In the genomic region with DNA sequence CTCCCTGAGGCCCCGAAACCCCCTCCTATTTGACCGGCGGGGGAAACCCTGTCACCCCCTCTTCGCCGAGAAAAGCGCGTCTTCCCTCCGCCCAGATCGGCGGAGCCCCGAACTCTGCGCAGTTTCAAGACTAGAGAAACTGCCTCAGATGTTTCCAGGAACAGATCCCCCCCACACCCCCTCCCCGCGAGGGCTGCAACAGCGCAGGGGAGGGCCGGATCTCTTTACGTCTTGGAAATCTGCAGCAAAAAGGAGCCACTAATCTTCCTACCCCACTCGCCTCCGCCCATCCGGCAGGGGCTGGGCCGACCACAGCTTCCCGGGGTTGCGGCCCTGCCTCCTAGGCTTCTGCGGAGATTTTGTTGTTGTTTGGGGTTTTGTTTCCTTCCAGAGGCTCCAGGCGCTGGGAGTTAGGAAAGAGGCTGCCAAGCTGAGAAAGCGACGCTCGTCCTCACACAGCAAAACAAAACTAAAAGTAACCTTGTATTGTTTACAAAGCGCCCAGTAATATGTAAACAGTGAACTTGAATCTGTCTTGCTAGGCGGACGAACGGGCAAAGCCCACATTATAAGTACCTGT, we compare ENCODE assay signal across 8 cellular contexts. TPM values are rescaled to one million over a fixed set of nuclear protein-coding genes. Genes with fewer than 3 reads are reported as not detected.
DNase-seq lines count a peak whose midpoint lies in the region; ATAC-seq and TF ChIP-seq lines count a peak whose summit lies in the region.

No MANE protein-coding gene starts in this region.

- POLR2A ChIA-PET in A673 (lab: Charles Lee; ENCODE audit: low non-redundant PET), result no interaction called here
- POLR2A ChIA-PET in IMR-90 (lab: Charles Lee; ENCODE audit: unreplicated experiment), result interaction anchor here (0.6 kb wide), 1 partner anchor 1673 kb away, joined by 6 read pairs; no protein-coding TSS in a partner anchor

- no peak overlapping the region for H3K56ac ChIP-seq in IMR-90 (ENCODE audit: extremely low read depth, insufficient read depth, low read length)

- H3K23ac ChIP-seq in IMR-90 (ENCODE audit: low read depth, low read length), result no peak overlapping the region

- no peak overlapping the region for H2BK20ac ChIP-seq in IMR-90 (ENCODE audit: low read depth, low read length)

- H3K14ac ChIP-seq in IMR-90 (replicated peaks; ENCODE audit: low read depth, low read length), result no peak overlapping the region

- no peak overlapping the region for H4K8ac ChIP-seq in IMR-90 (ENCODE audit: low read depth in 2 of 2, low read length in 2 of 2)

- H2AK5ac ChIP-seq in IMR-90 (ENCODE audit: low read depth, low read length), result no peak overlapping the region

- H3K36me3 ChIP-seq in A673 (ENCODE audit: insufficient read depth, low read length, poor library complexity, severe bottlenecking), result no peaks in the 10 kb centered on the region
- no peaks in the 10 kb centered on the region for H3K36me3 ChIP-seq in IMR-90 (ENCODE audit: control insufficient read depth, insufficient read depth, low read length)
- no peaks in the 10 kb centered on the region for H3K36me3 ChIP-seq in muscle layer of duodenum (ENCODE audit: control insufficient read depth in 1 of 2, insufficient read depth in 2 of 2, low read length in 2 of 2)
- no peaks in the 10 kb centered on the region for H3K36me3 ChIP-seq in suprapubic skin

- H3K18ac ChIP-seq in IMR-90 (ENCODE audit: low read depth, low read length), result no peak overlapping the region

- BruUV-seq in A673 (replicated peaks; lab: Mats Ljungman, UMichigan), result no TSS peak
- no TSS peak for BruUV-seq in IMR-90 (replicated peaks; lab: Mats Ljungman, UMichigan)

- in situ Hi-C loops in IMR-90 (cut with MboI; ENCODE audit: low sequenced_read_pairs), result no loop called here

- H2BK15ac ChIP-seq in IMR-90 (ENCODE audit: low read depth, low read length), result no peak overlapping the region

- H3K27ac ChIP-seq in A673 (ENCODE audit: low read depth, low read length, poor library complexity, severe bottlenecking) (no peak overlapping the region), IMR-90 (ENCODE audit: insufficient read depth, low read length) (no peak overlapping the region), muscle layer of duodenum (ENCODE audit: low read length) (no peak overlapping the region), suprapubic skin (no peak overlapping the region)

- no peak overlapping the region for H3K9ac ChIP-seq in IMR-90 (ENCODE audit: low read depth, low read length)

- no peak overlapping the region for H4K91ac ChIP-seq in IMR-90 (ENCODE audit: insufficient read depth, low read depth, low read length)

- intact Hi-C loops in A673 (cut with micrococcal nuclease; ENCODE audit: unreplicated experiment) (loop anchor here (10.0 kb wide), 1 partner anchor 319 kb away; no protein-coding TSS in a partner anchor), IMR-90 (cut with micrococcal nuclease) (no loop called here)

- WGBS in IMR-90 (ENCODE audit: extremely low coverage in 2 of 2, insufficient read length in 1 of 2), 2 experiments, result 3% methylated on average over 8 of the region's 32 CpGs; no CpG with 5 or more reads in 1 of the 2 experiments
- WGBS in suprapubic skin, result 3% methylated on average over 18 of the region's 32 CpGs

- peak overlapping the region; percentile 37 for H2AK9ac ChIP-seq in IMR-90 (replicated peaks; ENCODE audit: low read depth, low read length, poor library complexity)

- H3K79me1 ChIP-seq in IMR-90 (ENCODE audit: low read depth in 1 of 2, low read length in 2 of 2), result no peaks in the 10 kb centered on the region

- dilution Hi-C loops in IMR-90 (cut with HindIII; ENCODE audit: low sequenced_read_pairs, unreplicated experiment), result no loop called here

- no peak for TF ChIP-seq EP300 in suprapubic skin (IDR thresholded peaks at IDR 0.05)

- no peak overlapping the region for H4K5ac ChIP-seq in IMR-90 (ENCODE audit: low read depth, low read length)

- no peak for TF ChIP-seq RAD21 in IMR-90 (IDR thresholded peaks at IDR 0.05; ENCODE audit: low read length)

- peak overlapping the region; percentile 85 for H2AFZ ChIP-seq in IMR-90 (replicated peaks; ENCODE audit: low read length, poor library complexity)

- H2BK120ac ChIP-seq in IMR-90 (ENCODE audit: low read depth, low read length), result no peak overlapping the region

- no peak overlapping the region for H3K4ac ChIP-seq in IMR-90 (ENCODE audit: low read depth, low read length)

- no peaks in the 10 kb centered on the region for H3K9me3 ChIP-seq in A673 (ENCODE audit: low read depth, low read length, poor library complexity, severe bottlenecking)
- no peaks in the 10 kb centered on the region; the same call in 1 of the 2 replicates for H3K9me3 ChIP-seq in IMR-90 (ENCODE audit: control insufficient read depth, insufficient read depth, low read length)
- no peaks in the 10 kb centered on the region for H3K9me3 ChIP-seq in muscle layer of duodenum (ENCODE audit: control insufficient read depth in 1 of 2, low read length in 2 of 2)
- no peaks in the 10 kb centered on the region for H3K9me3 ChIP-seq in suprapubic skin

- H3K4me3 ChIP-seq in A673 (ENCODE audit: low read depth, low read length, poor library complexity, severe bottlenecking), result peak overlapping the region; percentile 37
- peak overlapping the region; percentile 50 for H3K4me3 ChIP-seq in IMR-90 (ENCODE audit: insufficient read depth, low read depth, low read length)
- H3K4me3 ChIP-seq in muscle layer of duodenum (ENCODE audit: low read depth in 1 of 2, low read length in 2 of 2), result peak overlapping the region; percentile 65 to 75
- peak overlapping the region; percentile 54 for H3K4me3 ChIP-seq in suprapubic skin

- H2BK5ac ChIP-seq in IMR-90 (ENCODE audit: low read depth, low read length, poor library complexity, severe bottlenecking), result no peak overlapping the region

- peaks cover 99% of the 10 kb centered on the region for H3K27me3 ChIP-seq in A673 (replicated peaks; ENCODE audit: insufficient read depth, low read depth, low read length, poor library complexity)
- peaks cover 79% of the 10 kb centered on the region for H3K27me3 ChIP-seq in IMR-90 (ENCODE audit: control insufficient read depth, insufficient read depth, low read length)
- peaks cover 67% of the 10 kb centered on the region for H3K27me3 ChIP-seq in muscle layer of duodenum (ENCODE audit: low read depth, low read length)
- H3K27me3 ChIP-seq in suprapubic skin, result peaks cover 100% of the 10 kb centered on the region

- DNase-seq in A673 (ENCODE audit: low spot score) (peak; percentile 35), IMR-90 (peak; percentile 2), ecto neural progenitor cell (ENCODE audit: low spot score) (peak; percentile 90), suprapubic skin (ENCODE audit: low spot score in 2 of 2) (no peak)
- peak; percentile 40 for DNase-seq in activated CD4-positive, CD25-positive, alpha-beta regulatory T cell treated with anti-CD3 and anti-CD28 coated beads, Interleukin-2, amount 50 U/mL, for 16 hours (ENCODE audit: low read depth, low spot score)

- H3K9me1 ChIP-seq in IMR-90 (ENCODE audit: insufficient read depth, low read length), result no peaks in the 10 kb centered on the region

- TF ChIP-seq CTCF in A673 (conservative IDR thresholded peaks at IDR 0.05; ENCODE audit: low read depth, low read length) (no peak), IMR-90 (conservative IDR thresholded peaks at IDR 0.05; ENCODE audit: low read depth, low read length) (no peak), suprapubic skin (IDR thresholded peaks at IDR 0.05) (no peak)

- ATAC-seq in GM18909 (IDR thresholded peaks at IDR 0.05; ENCODE audit: poor library complexity, unreplicated experiment) (peak; percentile 61), IMR-90 (ENCODE audit: low read depth) (peak; percentile 85), HG03457 (IDR thresholded peaks at IDR 0.05; ENCODE audit: unreplicated experiment) (no peak)

- H4K20me1 ChIP-seq in IMR-90 (ENCODE audit: insufficient read depth, low read length), result no peaks in the 10 kb centered on the region

- no peak for TF ChIP-seq POLR2A in IMR-90 (IDR thresholded peaks at IDR 0.05; ENCODE audit: low read depth, low read length)
- TF ChIP-seq POLR2A in suprapubic skin (IDR thresholded peaks at IDR 0.05), result no peak

- peak overlapping the region; percentile 83 for H3K4me2 ChIP-seq in IMR-90 (ENCODE audit: low read depth, low read length)

- CTCF ChIA-PET in A673 (lab: Charles Lee), result no interaction called here
- CTCF ChIA-PET in IMR-90 (lab: Yijun Ruan, JAX), result interaction anchor here (0.5 to 0.7 kb wide), 2 partner anchors 11 to 145 kb away, joined by 3 to 4 read pairs; no protein-coding TSS in a partner anchor

- peaks cover 22% of the 10 kb centered on the region for H3K4me1 ChIP-seq in A673 (ENCODE audit: insufficient read depth, low read length, poor library complexity, severe bottlenecking)
- H3K4me1 ChIP-seq in IMR-90 (ENCODE audit: control insufficient read depth, insufficient read depth, low read length), result no peaks in the 10 kb centered on the region; the same call in 1 of the 2 replicates
- peaks cover 0 to 34% of the 10 kb centered on the region in 2 donors for H3K4me1 ChIP-seq in muscle layer of duodenum (ENCODE audit: control insufficient read depth in 1 of 2, insufficient read depth in 2 of 2, low read length in 2 of 2)
- peaks cover 34% of the 10 kb centered on the region for H3K4me1 ChIP-seq in suprapubic skin

TF ChIP-seq in IMR-90, 13 proteins besides CTCF, POLR2A, EP300 and RAD21 (continues in another document):
- TF ChIP-seq NFE2L2 (IDR thresholded peaks at IDR 0.05; ENCODE audit: low read depth, low read length), result no peak
- TF ChIP-seq BHLHE40 (IDR thresholded peaks at IDR 0.05; ENCODE audit: low read depth, low read length), result no peak
- no peak for TF ChIP-seq CEBPB (IDR thresholded peaks at IDR 0.05; ENCODE audit: low read depth, low read length)
- TF ChIP-seq RFX5 (IDR thresholded peaks at IDR 0.05; ENCODE audit: low read depth, low read length), result no peak
- TF ChIP-seq MAFK (IDR thresholded peaks at IDR 0.05; ENCODE audit: low read depth, low read length), result no peak
- TF ChIP-seq, protein P1, sequence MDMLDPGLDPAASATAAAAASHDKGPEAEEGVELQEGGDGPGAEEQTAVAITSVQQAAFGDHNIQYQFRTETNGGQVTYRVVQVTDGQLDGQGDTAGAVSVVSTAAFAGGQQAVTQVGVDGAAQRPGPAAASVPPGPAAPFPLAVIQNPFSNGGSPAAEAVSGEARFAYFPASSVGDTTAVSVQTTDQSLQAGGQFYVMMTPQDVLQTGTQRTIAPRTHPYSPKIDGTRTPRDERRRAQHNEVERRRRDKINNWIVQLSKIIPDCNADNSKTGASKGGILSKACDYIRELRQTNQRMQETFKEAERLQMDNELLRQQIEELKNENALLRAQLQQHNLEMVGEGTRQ (IDR thresholded peaks at IDR 0.05; ENCODE audit: low read depth, low read length), result no peak
- TF ChIP-seq RCOR1 (IDR thresholded peaks at IDR 0.05; ENCODE audit: insufficient replicate concordance, low read length), result no peak

RNA-seq across cellular contexts. Expression of a gene that starts 2.2 kb away (rescaled TPM):
- total RNA-seq in A673 (2021) (not detected in 2 replicates), IMR-90 (2012; rRNA removed) (not detected in 2 replicates), suprapubic skin (not detected)
- polyA plus RNA-seq in IMR-90 (2012; rRNA removed), result not detected in 2 replicates
- not detected in 2 replicates for polyA plus RNA-seq in IMR-90 (2012; cell fraction: cytosol; rRNA removed)
- 0.02 TPM in 1 of 2 replicates, not detected in the other for polyA plus RNA-seq in IMR-90 (2012; cell fraction: nucleus; rRNA removed; ENCODE audit: low replicate concordance)

Comparison
In these comparisons a context has a peak if more than half of its experiments do, and no peak if none do; other contexts are left out.
1. DNase-seq: peak in A673 (single experiment), IMR-90 (single experiment), activated CD4-positive, CD25-positive, alpha-beta regulatory T cell treated with anti-CD3 and anti-CD28 coated beads, Interleukin-2, amount 50 U/mL, for 16 hours (single experiment) and ecto neural progenitor cell (single experiment); none in suprapubic skin (0 of 2).
2. Peak in every context shown above with its lines, with median percentiles within 50 percentile points of each other: H3K4me3 ChIP-seq.